ENCODE assay signal across 9 cellular contexts in the genomic region with DNA sequence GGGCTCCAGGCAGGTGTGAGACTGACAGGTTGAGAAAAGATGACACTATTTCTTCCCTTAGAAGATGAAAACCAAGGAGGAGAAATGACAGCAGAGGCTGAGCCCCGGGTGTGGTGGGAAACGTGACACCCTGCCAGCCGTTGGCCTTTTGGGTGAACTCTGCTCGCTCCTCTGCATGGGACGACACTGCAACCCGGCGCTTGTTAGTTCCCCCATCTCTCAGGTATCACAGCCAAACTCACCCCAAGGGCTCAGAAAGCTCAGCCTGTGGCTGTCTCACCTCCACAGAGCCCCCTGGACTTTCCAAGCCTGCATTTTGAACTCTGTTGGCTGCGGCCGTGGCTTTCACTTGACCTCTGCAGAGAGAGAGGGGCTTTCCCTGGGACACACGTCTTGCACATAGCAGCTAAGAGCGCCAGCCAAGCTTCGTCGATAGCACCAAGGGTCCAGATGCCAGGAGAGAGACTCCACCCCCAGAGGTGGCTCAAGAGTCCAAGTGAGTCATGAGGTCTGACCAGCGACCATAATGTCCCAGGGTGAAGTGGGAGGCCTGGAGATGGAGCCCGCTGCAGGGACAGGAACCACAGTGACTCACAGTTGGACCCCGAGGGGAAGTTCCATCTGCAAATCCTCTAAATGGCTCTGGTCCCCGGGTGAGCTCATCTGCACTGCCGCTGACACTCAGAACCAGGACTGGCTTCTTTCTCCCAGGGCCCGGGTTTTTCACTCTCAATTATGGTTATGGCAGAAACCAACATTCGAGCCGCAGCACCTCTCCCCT.
DNase-seq lines count a peak whose midpoint lies in the region; ATAC-seq lines count a peak whose summit lies in the region.
"Had no signal": no experiment of that assay in that cellular context is flagged by ENCODE, and none has a peak within 500 bp of the region (broad histone marks: within the 10 kb centered on the region; RNA-seq: fewer than 3 reads in every experiment).

No MANE protein-coding gene starts in this region.

- peaks cover 8% of the 10 kb centered on the region for H3K27me3 Mint-ChIP-seq in memory B cell

- peaks cover 29% of the 10 kb centered on the region for H3K4me1 Mint-ChIP-seq in memory B cell

- peaks cover 7% of the 10 kb centered on the region for H3K9me3 Mint-ChIP-seq in memory B cell

- H3K4me3 Mint-ChIP-seq in memory B cell = peak overlapping the region; percentile 58
- H3K4me3 Mint-ChIP-seq: activated naive CD8-positive, alpha-beta T cell had no signal

- DNase-seq in NK-92 treated with Interleukin-12 subunit alpha and Interleukin-12 subunit beta, amount 100 ng/mL, for 24 hours (lab: John Stamatoyannopoulos, UW) = peak; percentile 8
- DNase-seq in NK-92 (lab: John Stamatoyannopoulos, UW; ENCODE audit: unreplicated experiment) (no peak), HT-29 (ENCODE audit: low spot score) (peak; percentile 81), astrocyte of the hippocampus (ENCODE audit: low read depth, low spot score) (peak; percentile 93), memory B cell (ENCODE audit: low spot score in 2 of 2) (peak in 1 of 2 donors; percentile 19), left lobe of liver (ENCODE audit: low spot score) (no peak), COR-L47 (lab: John Stamatoyannopoulos, UW) (no peak)

- H3K36me3 Mint-ChIP-seq in memory B cell = peaks cover 5% of the 10 kb centered on the region

- ATAC-seq in GM21723 (IDR thresholded peaks at IDR 0.05; ENCODE audit: unreplicated experiment) (peak; percentile 43), memory B cell (ENCODE audit: low read depth) (peak; percentile 53), left lobe of liver (no peak)

- peak overlapping the region; percentile 83 for H3K27ac Mint-ChIP-seq in memory B cell
- H3K27ac Mint-ChIP-seq: activated naive CD8-positive, alpha-beta T cell had no signal

Comparison
In these comparisons a context has a peak if more than half of its experiments do, and no peak if none do; other contexts are left out.
1. DNase-seq: peak in NK-92 treated with Interleukin-12 subunit alpha and Interleukin-12 subunit beta, amount 100 ng/mL, for 24 hours (single experiment), HT-29 (single experiment) and astrocyte of the hippocampus (single experiment); none in NK-92 (single experiment), left lobe of liver (single experiment) and COR-L47 (single experiment).